32 cellular contexts compared by ENCODE assay signal in the genomic region with DNA sequence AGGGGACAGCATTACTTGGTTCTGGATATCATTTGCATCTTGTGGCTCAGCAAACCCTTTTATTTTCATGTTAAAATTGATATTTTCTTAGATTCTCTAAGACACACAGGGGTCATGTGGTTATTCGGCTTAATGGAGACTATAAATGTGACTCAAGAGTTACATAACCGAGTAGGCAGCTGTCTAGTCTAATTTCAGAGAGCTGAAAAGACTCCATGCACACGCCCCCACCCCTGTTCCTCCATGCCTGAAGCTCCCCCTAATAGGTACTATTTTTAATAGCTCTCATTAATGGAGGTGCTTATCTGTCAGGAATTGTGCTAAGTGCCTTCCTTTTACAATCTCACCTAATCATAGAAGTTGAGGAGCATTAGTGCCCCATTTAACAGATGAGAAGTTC.
"Had no signal": no experiment of that assay in that cellular context is flagged by ENCODE, and none has a peak within 500 bp of the region (broad histone marks: within the 10 kb centered on the region; RNA-seq: fewer than 3 reads in every experiment).

No MANE protein-coding gene starts in this region.

- H3K36me3 Mint-ChIP-seq: activated CD4-positive, alpha-beta memory T cell treated with anti-CD3 and anti-CD28 coated beads for 36 hours; activated naive CD8-positive, alpha-beta T cell; brain had no signal

- H3K27ac Mint-ChIP-seq: activated B cell treated with CpG ODN at 0.5 μM for 24 hours; activated CD4-positive, alpha-beta memory T cell treated with anti-CD3 and anti-CD28 coated beads for 36 hours; activated naive CD4-positive, alpha-beta T cell treated with anti-CD3 and anti-CD28 coated beads, Interleukin-2, amount 10 ng/mL, durations not matched to agents 7 days and 5 days; activated naive CD8-positive, alpha-beta T cell; activated naive CD8-positive, alpha-beta T cell treated with anti-CD3 and anti-CD28 coated beads, Interleukin-2, amount 50 U/mL, for 24 hours had no signal

- H3K9me3 ChIP-seq: SJSA1 had no signal

- H3K36me3 ChIP-seq: SJSA1 had no signal

- H3K4me1 ChIP-seq: SJSA1 had no signal

- H3K4me3 ChIP-seq: SJSA1 had no signal

- H3K9me3 Mint-ChIP-seq: activated B cell treated with CpG ODN at 0.5 μM for 24 hours; activated CD4-positive, alpha-beta memory T cell treated with anti-CD3 and anti-CD28 coated beads for 36 hours; activated naive CD4-positive, alpha-beta T cell treated with anti-CD3 and anti-CD28 coated beads, Interleukin-2, amount 10 ng/mL, durations not matched to agents 7 days and 5 days had no signal

- H3K4me1 Mint-ChIP-seq: activated B cell treated with CpG ODN at 0.5 μM for 24 hours; activated naive CD4-positive, alpha-beta T cell treated with anti-CD3 and anti-CD28 coated beads, Interleukin-2, amount 10 ng/mL, durations not matched to agents 7 days and 5 days; activated naive CD8-positive, alpha-beta T cell treated with anti-CD3 and anti-CD28 coated beads, Interleukin-2, amount 50 U/mL, for 24 hours had no signal

- DNase-seq: activated B cell treated with CpG ODN at 0.5 μM for 24 hours; activated CD4-positive, alpha-beta memory T cell treated with anti-CD3 and anti-CD28 coated beads for 36 hours; activated CD4-positive, alpha-beta T cell treated with anti-CD3 and anti-CD28 coated beads for 4 hours; activated CD4-positive, alpha-beta T cell treated with anti-CD3 and anti-CD28 coated beads, Interleukin-2, amount 50 U/mL, for 1 hour; activated CD4-positive, CD25-positive, alpha-beta regulatory T cell treated with anti-CD3 and anti-CD28 coated beads, Interleukin-2, amount 50 U/mL, for 72 hours; activated CD8-positive, alpha-beta memory T cell treated with anti-CD3 and anti-CD28 coated beads, Interleukin-2, amount 50 U/mL, for 48 hours; activated effector memory CD4-positive, alpha-beta T cell treated with Interleukin-2 at 50 U/mL for 16 hours; activated naive CD4-positive, alpha-beta T cell treated with anti-CD3 and anti-CD28 coated beads, Interleukin-2, amount 10 ng/mL, durations not matched to agents 7 days and 5 days; activated naive CD8-positive, alpha-beta T cell treated with anti-CD3 and anti-CD28 coated beads, Interleukin-2, amount 50 U/mL, for 24 hours; activated T-cell treated with anti-CD3 and anti-CD28 coated beads, Interleukin-2, amount 50 U/mL, for 48 hours; anterior cingulate cortex; central memory CD4-positive, alpha-beta T cell; Kasumi-1; KG1; MM.1S; MV-4-11; NCI-H1092 treated with DMSO at 0.1 percent for 48 hours; NCI-H1436; NCI-H1694 treated with DMSO at 0.1 percent for 48 hours; NCI-H2029; NCI-H345; NCI-H524 treated with DMSO at 0.1 percent for 48 hours; SHP77 treated with DMSO at 0.1 percent for 48 hours; SW 1271; T-helper 1 cell; T-helper 2 cell; T-helper 9 cell had no signal

- H3K4me3 Mint-ChIP-seq: activated B cell treated with CpG ODN at 0.5 μM for 24 hours; activated CD4-positive, alpha-beta memory T cell treated with anti-CD3 and anti-CD28 coated beads for 36 hours; activated naive CD4-positive, alpha-beta T cell treated with anti-CD3 and anti-CD28 coated beads, Interleukin-2, amount 10 ng/mL, durations not matched to agents 7 days and 5 days; activated naive CD8-positive, alpha-beta T cell; activated naive CD8-positive, alpha-beta T cell treated with anti-CD3 and anti-CD28 coated beads, Interleukin-2, amount 50 U/mL, for 24 hours; brain had no signal

- H3K27ac ChIP-seq: SJSA1, VCaP had no signal

- ATAC-seq: activated naive CD8-positive, alpha-beta T cell treated with anti-CD3 and anti-CD28 coated beads, Interleukin-2, amount 50 U/mL, for 24 hours; Panc1 had no signal

- H3K27me3 Mint-ChIP-seq: activated naive CD4-positive, alpha-beta T cell treated with anti-CD3 and anti-CD28 coated beads, Interleukin-2, amount 10 ng/mL, durations not matched to agents 7 days and 5 days; activated naive CD8-positive, alpha-beta T cell; activated naive CD8-positive, alpha-beta T cell treated with anti-CD3 and anti-CD28 coated beads, Interleukin-2, amount 50 U/mL, for 24 hours had no signal

- H3K27me3 ChIP-seq: SJSA1 had no signal
